In genomic region chrX:106802388-106803275, GRCh38 we compare ENCODE assay signal across 8 cellular contexts. TPM values are rescaled to one million over a fixed set of nuclear protein-coding genes. Genes with fewer than 3 reads are reported as not detected.
DNase-seq lines count a peak whose midpoint lies in the region; ATAC-seq lines count a peak whose summit lies in the region.

Gene TBC1D8B, plus strand, starts transcription at chrX:106802673. Its CDS starts 181 bp downstream, at chrX:106802854.

- peak within 1 kb of the TSS; percentile 74 for H3K9ac ChIP-seq in mesendoderm (ENCODE audit: low read length)
- H3K9ac ChIP-seq in stomach smooth muscle (ENCODE audit: low read length in 2 of 2): peak within 1 kb of the TSS; percentile 3 to 48

- H4K8ac ChIP-seq in mesendoderm (ENCODE audit: low read depth, low read length): no peak within 1 kb of the TSS

- peak; percentile 97 for ATAC-seq in GM18511 (IDR thresholded peaks at IDR 0.05; ENCODE audit: unreplicated experiment)
- peak; percentile 93 for ATAC-seq in HG02943 (IDR thresholded peaks at IDR 0.05; ENCODE audit: low read depth, unreplicated experiment)

- H2AK5ac ChIP-seq in mesendoderm (ENCODE audit: low read length): no peak within 1 kb of the TSS

- H2BK5ac ChIP-seq in mesendoderm (ENCODE audit: low read length): no peak within 1 kb of the TSS

- WGBS in mesendoderm (ENCODE audit: extremely low coverage, insufficient coverage, low lambda C conversion rate): no CpG with 5 or more reads among the region's 36 CpGs

- H4K5ac ChIP-seq in mesendoderm (ENCODE audit: low read length): no peak within 1 kb of the TSS

- peak within 1 kb of the TSS; percentile 67 for H3K4me2 ChIP-seq in mesendoderm (ENCODE audit: low read length)

- H3K27ac ChIP-seq in ACC112 (ENCODE audit: low read depth, low read length) (no peak within 1 kb of the TSS), epithelial cell of prostate (peak within 1 kb of the TSS; percentile 42), mesendoderm (ENCODE audit: low read depth, low read length) (no peak within 1 kb of the TSS), stomach smooth muscle (ENCODE audit: low read length) (no peak within 1 kb of the TSS)

- H3K18ac ChIP-seq in mesendoderm (ENCODE audit: low read length): no peak within 1 kb of the TSS

- H3K4me3 ChIP-seq in ACC112 (ENCODE audit: low read depth, low read length): peak within 1 kb of the TSS; percentile 83
- peak within 1 kb of the TSS; percentile 77 for H3K4me3 ChIP-seq in mesendoderm (ENCODE audit: low read length)
- H3K4me3 ChIP-seq in stomach smooth muscle (ENCODE audit: low read length in 2 of 2): peak within 1 kb of the TSS; percentile 48 to 79

- DNase-seq in NCI-H2107 treated with DMSO at 0.1 percent for 48 hours (lab: John Stamatoyannopoulos, UW; ENCODE audit: unreplicated experiment) (peak; percentile 35), epithelial cell of prostate (ENCODE audit: low read depth, low spot score) (peak; percentile 55), mesendoderm (peak; percentile 96)
- DNase-seq in activated CD4-positive, alpha-beta T cell treated with anti-CD3 and anti-CD28 coated beads, Interleukin-2, amount 50 U/mL, for 1 hour: peak; percentile 5

- no peaks in the 10 kb centered on the region for H3K9me3 ChIP-seq in stomach smooth muscle (ENCODE audit: control insufficient read depth in 2 of 2, low read length in 2 of 2)

- H3K79me2 ChIP-seq in ACC112 (ENCODE audit: control insufficient read depth, insufficient read depth, low read length, unreplicated experiment) (peaks cover 30% of the 10 kb centered on the region), mesendoderm (ENCODE audit: control insufficient read depth, insufficient read depth, low read length) (no peaks in the 10 kb centered on the region)

- H3K4me1 ChIP-seq in ACC112 (ENCODE audit: control insufficient read depth, insufficient read depth, low read length, unreplicated experiment): no peaks in the 10 kb centered on the region
- no peaks in the 10 kb centered on the region for H3K4me1 ChIP-seq in mesendoderm (ENCODE audit: control insufficient read depth, low read depth, low read length)
- peaks cover 2% of the 10 kb centered on the region for H3K4me1 ChIP-seq in stomach smooth muscle (ENCODE audit: control insufficient read depth, insufficient read depth, low read length)

- H2AFZ ChIP-seq in ACC112 (ENCODE audit: low read length, unreplicated experiment): peak within 1 kb of the TSS; percentile 88

- H3K56ac ChIP-seq in mesendoderm (ENCODE audit: low read length): peak within 1 kb of the TSS; percentile 89

- no peaks in the 10 kb centered on the region for H3K36me3 ChIP-seq in ACC112 (ENCODE audit: insufficient read depth, low read length)
- no peaks in the 10 kb centered on the region for H3K36me3 ChIP-seq in mesendoderm (ENCODE audit: control insufficient read depth, insufficient read depth, low read length)
- no peaks in the 10 kb centered on the region for H3K36me3 ChIP-seq in stomach smooth muscle (ENCODE audit: control insufficient read depth in 2 of 2, insufficient read depth in 2 of 2, low read length in 2 of 2)

- no peak within 1 kb of the TSS for H3K4ac ChIP-seq in mesendoderm (ENCODE audit: low read depth, low read length)

- H3K23ac ChIP-seq in mesendoderm (ENCODE audit: low read length): no peak within 1 kb of the TSS

- no peak within 1 kb of the TSS for H2BK15ac ChIP-seq in mesendoderm (replicated peaks; ENCODE audit: low read depth)

- no peak within 1 kb of the TSS for H2BK120ac ChIP-seq in mesendoderm (ENCODE audit: low read depth, low read length)

- no peaks in the 10 kb centered on the region for H3K79me1 ChIP-seq in mesendoderm (ENCODE audit: low read length)

- H3K27me3 ChIP-seq in ACC112 (ENCODE audit: insufficient read depth, low read length) (no peaks in the 10 kb centered on the region), mesendoderm (ENCODE audit: insufficient read depth, low read length, poor library complexity) (no peaks in the 10 kb centered on the region), stomach smooth muscle (ENCODE audit: control insufficient read depth in 1 of 2, insufficient read depth in 2 of 2, low read length in 2 of 2) (peaks cover 0 to 18% of the 10 kb centered on the region in 2 donors)

RNA-seq across cellular contexts. Expression of gene TBC1D8B, which starts in this region (rescaled TPM):
- 3.4 TPM for polyA plus RNA-seq in mesendoderm (2013, experiment 1 of 2)
- 3.7 TPM for polyA plus RNA-seq in mesendoderm (2013, experiment 2 of 2)

Comparison
In these comparisons a context has a peak if more than half of its experiments do, and no peak if none do; other contexts are left out.
1. DNase-seq: peak in every context shown above with its lines; median percentile 96 in mesendoderm; 55 in epithelial cell of prostate; 35 in NCI-H2107 treated with DMSO at 0.1 percent for 48 hours; 5 in activated CD4-positive, alpha-beta T cell treated with anti-CD3 and anti-CD28 coated beads, Interleukin-2, amount 50 U/mL, for 1 hour.